Comparison of ENCODE assay signal across 14 cellular contexts in genomic region chr1:220770245-220770913, GRCh38. TPM values are rescaled to one million over a fixed set of nuclear protein-coding genes. Genes with fewer than 3 reads are reported as not detected.
DNase-seq lines count a peak whose midpoint lies in the region; ATAC-seq and TF ChIP-seq lines count a peak whose summit lies in the region.
"Had no signal": no experiment of that assay in that cellular context is flagged by ENCODE, and none has a peak within 500 bp of the region (broad histone marks: within the 10 kb centered on the region; RNA-seq: fewer than 3 reads in every experiment).

No MANE protein-coding gene starts in this region.

- H3K36me3 Mint-ChIP-seq in activated CD8-positive, alpha-beta memory T cell treated with anti-CD3 and anti-CD28 coated beads, Interleukin-2, amount 10 ng/mL, durations not matched to agents 7 days and 5 days, result no peaks in the 10 kb centered on the region
- H3K36me3 Mint-ChIP-seq: activated naive CD8-positive, alpha-beta T cell treated with anti-CD3 and anti-CD28 coated beads for 36 hours; CD4-positive, CD25-positive, alpha-beta regulatory T cell had no signal

- DNase-seq in GM13976 (ENCODE audit: low spot score) (peak; percentile 68), UCSD-AML1 (lab: John Stamatoyannopoulos, UW; ENCODE audit: unreplicated experiment) (peak; percentile 26), iPS-NIHi7 (ENCODE audit: extremely low spot score) (no peak), NCI-H226 (no peak)
- no peak for DNase-seq in activated CD8-positive, alpha-beta memory T cell treated with anti-CD3 and anti-CD28 coated beads, Interleukin-2, amount 10 ng/mL, durations not matched to agents 7 days and 5 days
- no peak for DNase-seq in activated CD8-positive, alpha-beta memory T cell treated with anti-CD3 and anti-CD28 coated beads, Interleukin-2, amount 50 U/mL, for 4 hours
- DNase-seq: activated naive CD8-positive, alpha-beta T cell treated with anti-CD3 and anti-CD28 coated beads for 36 hours; CD4-positive, CD25-positive, alpha-beta regulatory T cell; dorsolateral prefrontal cortex; stimulated activated CD8-positive, alpha-beta memory T cell treated with anti-CD3 and anti-CD28 coated beads, Interleukin-4, amount 100 ng/mL, for 48 hours had no signal

- H3K27ac Mint-ChIP-seq in activated CD8-positive, alpha-beta memory T cell treated with anti-CD3 and anti-CD28 coated beads, Interleukin-2, amount 10 ng/mL, durations not matched to agents 7 days and 5 days, result no peak overlapping the region
- H3K27ac Mint-ChIP-seq: activated naive CD8-positive, alpha-beta T cell treated with anti-CD3 and anti-CD28 coated beads for 36 hours; CD4-positive, CD25-positive, alpha-beta regulatory T cell had no signal

- H3K27me3 Mint-ChIP-seq in activated CD8-positive, alpha-beta memory T cell treated with anti-CD3 and anti-CD28 coated beads, Interleukin-2, amount 10 ng/mL, durations not matched to agents 7 days and 5 days, result peaks cover 7% of the 10 kb centered on the region

- CTCF ChIA-PET in activated CD8-positive, alpha-beta memory T cell treated with anti-CD3 and anti-CD28 coated beads, Interleukin-2, amount 10 ng/mL, durations not matched to agents 7 days and 5 days (lab: Charles Lee), result no interaction called here

- no peak for TF ChIP-seq CTCF in GM13976 (IDR thresholded peaks at IDR 0.05; ENCODE audit: borderline replicate concordance, control extremely low read depth, extremely low read depth, insufficient read depth, missing control alignments)

- in situ Hi-C loops in GM13976 (cut with MboI; ENCODE audit: low sequenced_read_pairs, unreplicated experiment), result loop anchor here (10.0 kb wide), 1 partner anchor 86 kb away; no protein-coding TSS in a partner anchor

- ATAC-seq in GM19463 (IDR thresholded peaks at IDR 0.05; ENCODE audit: unreplicated experiment) (peak; percentile 42), HG03025 (IDR thresholded peaks at IDR 0.05; ENCODE audit: low FRiP score, unreplicated experiment) (peak; percentile 78)
- no peak for ATAC-seq in activated CD8-positive, alpha-beta memory T cell treated with anti-CD3 and anti-CD28 coated beads, Interleukin-2, amount 10 ng/mL, durations not matched to agents 7 days and 5 days
- ATAC-seq: activated CD4-positive, CD25-positive, alpha-beta regulatory T cell treated with anti-CD3 and anti-CD28 coated beads, Interleukin-2, amount 50 U/mL, for 24 hours had no signal

- H3K4me1 Mint-ChIP-seq in activated CD8-positive, alpha-beta memory T cell treated with anti-CD3 and anti-CD28 coated beads, Interleukin-2, amount 10 ng/mL, durations not matched to agents 7 days and 5 days, result no peaks in the 10 kb centered on the region
- H3K4me1 Mint-ChIP-seq: activated naive CD8-positive, alpha-beta T cell treated with anti-CD3 and anti-CD28 coated beads for 36 hours; CD4-positive, CD25-positive, alpha-beta regulatory T cell had no signal

- H3K4me3 Mint-ChIP-seq in activated CD8-positive, alpha-beta memory T cell treated with anti-CD3 and anti-CD28 coated beads, Interleukin-2, amount 10 ng/mL, durations not matched to agents 7 days and 5 days, result no peak overlapping the region
- H3K4me3 Mint-ChIP-seq: activated naive CD8-positive, alpha-beta T cell treated with anti-CD3 and anti-CD28 coated beads for 36 hours; CD4-positive, CD25-positive, alpha-beta regulatory T cell had no signal

- no peaks in the 10 kb centered on the region for H3K9me3 Mint-ChIP-seq in activated CD8-positive, alpha-beta memory T cell treated with anti-CD3 and anti-CD28 coated beads, Interleukin-2, amount 10 ng/mL, durations not matched to agents 7 days and 5 days (ENCODE audit: low read depth)
- H3K9me3 Mint-ChIP-seq: activated naive CD8-positive, alpha-beta T cell treated with anti-CD3 and anti-CD28 coated beads for 36 hours; CD4-positive, CD25-positive, alpha-beta regulatory T cell had no signal

RNA-seq across cellular contexts. Expression of gene MTARC1, which starts 16.3 kb away (rescaled TPM):
- not detected for total RNA-seq in activated CD8-positive, alpha-beta memory T cell treated with anti-CD3 and anti-CD28 coated beads, Interleukin-2, amount 10 ng/mL, durations not matched to agents 7 days and 5 days
- total RNA-seq: CD4-positive, CD25-positive, alpha-beta regulatory T cell; RPMI7951 had no signal

RNA-seq across cellular contexts. Expression of gene MTARC2, which starts 22.3 kb away (rescaled TPM):
- not detected for total RNA-seq in activated CD8-positive, alpha-beta memory T cell treated with anti-CD3 and anti-CD28 coated beads, Interleukin-2, amount 10 ng/mL, durations not matched to agents 7 days and 5 days
- total RNA-seq: activated naive CD8-positive, alpha-beta T cell treated with anti-CD3 and anti-CD28 coated beads for 36 hours; CD4-positive, CD25-positive, alpha-beta regulatory T cell had no signal

Comparison
In these comparisons a context has a peak if more than half of its experiments do, and no peak if none do; other contexts are left out.
1. DNase-seq: peak in GM13976 (single experiment) and UCSD-AML1 (single experiment); none in iPS-NIHi7 (single experiment), NCI-H226 (single experiment), activated CD8-positive, alpha-beta memory T cell treated with anti-CD3 and anti-CD28 coated beads, Interleukin-2, amount 10 ng/mL, durations not matched to agents 7 days and 5 days (single experiment) and activated CD8-positive, alpha-beta memory T cell treated with anti-CD3 and anti-CD28 coated beads, Interleukin-2, amount 50 U/mL, for 4 hours (single experiment).